Comparison of ENCODE assay signal across 12 cellular contexts in genomic region chr6:169864148-169865030, GRCh38.
DNase-seq lines count a peak whose midpoint lies in the region; ATAC-seq and TF ChIP-seq lines count a peak whose summit lies in the region.
"Had no signal": no experiment of that assay in that cellular context is flagged by ENCODE, and none has a peak within 500 bp of the region (broad histone marks: within the 10 kb centered on the region; RNA-seq: fewer than 3 reads in every experiment).

No MANE protein-coding gene starts in this region.

- H3K27ac Mint-ChIP-seq in Calu3 (ENCODE audit: unreplicated experiment): no peak overlapping the region
- no peak overlapping the region for H3K27ac Mint-ChIP-seq in activated T-cell treated with anti-CD3 and anti-CD28 coated beads, Interleukin-2, amount 50 U/mL, for 72 hours
- H3K27ac Mint-ChIP-seq: activated CD4-positive, alpha-beta T cell treated with anti-CD3 and anti-CD28 coated beads, Interleukin-2, amount 10 ng/mL, durations not matched to agents 7 days and 5 days; activated naive CD4-positive, alpha-beta T cell treated with anti-CD3 and anti-CD28 coated beads, Interleukin-2, amount 50 U/mL, for 24 hours had no signal

- H3K4me1 Mint-ChIP-seq in Calu3 (ENCODE audit: low read depth, unreplicated experiment): no peaks in the 10 kb centered on the region
- no peaks in the 10 kb centered on the region for H3K4me1 Mint-ChIP-seq in activated T-cell treated with anti-CD3 and anti-CD28 coated beads, Interleukin-2, amount 50 U/mL, for 72 hours (ENCODE audit: low read depth)

- CTCF ChIA-PET in Calu3 (lab: Charles Lee): no interaction called here

- H3K4me3 Mint-ChIP-seq in Calu3 (ENCODE audit: low read depth, unreplicated experiment): no peak overlapping the region
- no peak overlapping the region for H3K4me3 Mint-ChIP-seq in activated T-cell treated with anti-CD3 and anti-CD28 coated beads, Interleukin-2, amount 50 U/mL, for 72 hours
- H3K4me3 Mint-ChIP-seq: activated CD4-positive, alpha-beta T cell treated with anti-CD3 and anti-CD28 coated beads, Interleukin-2, amount 10 ng/mL, durations not matched to agents 7 days and 5 days; activated naive CD4-positive, alpha-beta T cell treated with anti-CD3 and anti-CD28 coated beads, Interleukin-2, amount 50 U/mL, for 24 hours had no signal

- no peak for ATAC-seq in GM19351 (IDR thresholded peaks at IDR 0.05; ENCODE audit: unreplicated experiment)
- ATAC-seq in activated T-cell treated with anti-CD3 and anti-CD28 coated beads, Interleukin-2, amount 50 U/mL, for 72 hours (replicated peaks in 1 of 2): no peak
- ATAC-seq: left lobe of liver had no signal

- BruUV-seq in Calu3 (replicated peaks; lab: Mats Ljungman, UMichigan): no TSS peak

- peaks cover 6% of the 10 kb centered on the region for H3K9me3 Mint-ChIP-seq in Calu3 (ENCODE audit: low read depth, unreplicated experiment)
- peaks cover 4 to 6% of the 10 kb centered on the region in 2 donors for H3K9me3 Mint-ChIP-seq in activated T-cell treated with anti-CD3 and anti-CD28 coated beads, Interleukin-2, amount 50 U/mL, for 72 hours
- H3K9me3 Mint-ChIP-seq: activated naive CD4-positive, alpha-beta T cell treated with anti-CD3 and anti-CD28 coated beads, Interleukin-2, amount 50 U/mL, for 24 hours had no signal

- H3K27me3 Mint-ChIP-seq in Calu3 (ENCODE audit: unreplicated experiment): peaks cover 28% of the 10 kb centered on the region
- peaks cover 7% of the 10 kb centered on the region for H3K27me3 Mint-ChIP-seq in activated T-cell treated with anti-CD3 and anti-CD28 coated beads, Interleukin-2, amount 50 U/mL, for 72 hours (ENCODE audit: low read depth)
- H3K27me3 Mint-ChIP-seq: activated CD4-positive, alpha-beta T cell treated with anti-CD3 and anti-CD28 coated beads, Interleukin-2, amount 10 ng/mL, durations not matched to agents 7 days and 5 days; activated naive CD4-positive, alpha-beta T cell treated with anti-CD3 and anti-CD28 coated beads, Interleukin-2, amount 50 U/mL, for 24 hours had no signal

- H3K36me3 Mint-ChIP-seq in Calu3 (ENCODE audit: insufficient read depth, unreplicated experiment): no peaks in the 10 kb centered on the region
- H3K36me3 Mint-ChIP-seq in activated T-cell treated with anti-CD3 and anti-CD28 coated beads, Interleukin-2, amount 50 U/mL, for 72 hours (ENCODE audit: insufficient read depth in 2 of 2): no peaks in the 10 kb centered on the region
- H3K36me3 Mint-ChIP-seq: activated naive CD4-positive, alpha-beta T cell treated with anti-CD3 and anti-CD28 coated beads, Interleukin-2, amount 50 U/mL, for 24 hours had no signal

- intact Hi-C loops in Calu3 (cut with micrococcal nuclease; ENCODE audit: unreplicated experiment): no loop called here

- no peak for TF ChIP-seq CTCF in Calu3 (IDR thresholded peaks at IDR 0.05; ENCODE audit: unreplicated experiment)

- DNase-seq in Calu3 (peak; percentile 20), NCI-H1105 (lab: John Stamatoyannopoulos, UW) (peak; percentile 98), NCI-H526 treated with DMSO at 0.1 percent for 48 hours (lab: John Stamatoyannopoulos, UW) (peak; percentile 66), left kidney (ENCODE audit: low read depth, low spot score) (peak; percentile 77), NK-92 (lab: John Stamatoyannopoulos, UW; ENCODE audit: unreplicated experiment) (no peak)
- DNase-seq in stimulated activated CD4-positive, alpha-beta T cell treated with anti-CD3 and anti-CD28 coated beads, Interleukin-4, amount 100 ng/mL, for 24 hours: no peak
- no peak for DNase-seq in activated T-cell treated with anti-CD3 and anti-CD28 coated beads, Interleukin-2, amount 50 U/mL, for 72 hours
- DNase-seq: activated CD4-positive, alpha-beta T cell treated with anti-CD3 and anti-CD28 coated beads, Interleukin-2, amount 10 ng/mL, durations not matched to agents 7 days and 5 days; SIG-M5 had no signal

Comparison
In these comparisons a context has a peak if more than half of its experiments do, and no peak if none do; other contexts are left out.
1. DNase-seq: peak in Calu3 (single experiment), NCI-H1105 (single experiment), NCI-H526 treated with DMSO at 0.1 percent for 48 hours (single experiment) and left kidney (single experiment); none in NK-92 (single experiment), stimulated activated CD4-positive, alpha-beta T cell treated with anti-CD3 and anti-CD28 coated beads, Interleukin-4, amount 100 ng/mL, for 24 hours (single experiment) and activated T-cell treated with anti-CD3 and anti-CD28 coated beads, Interleukin-2, amount 50 U/mL, for 72 hours (0 of 2).